In genomic region chr19:16068696-16069259, GRCh38 we compare ENCODE assay signal across 12 cellular contexts. TPM values are rescaled to one million over a fixed set of nuclear protein-coding genes. Genes with fewer than 3 reads are reported as not detected.
DNase-seq lines count a peak whose midpoint lies in the region; ATAC-seq and TF ChIP-seq lines count a peak whose summit lies in the region.
"Had no signal": no experiment of that assay in that cellular context is flagged by ENCODE, and none has a peak within 500 bp of the region (broad histone marks: within the 10 kb centered on the region; RNA-seq: fewer than 3 reads in every experiment).

No MANE protein-coding gene starts in this region.

- WGBS in transverse colon (ENCODE audit: low coverage in 1 of 2), 2 donors = 60 to 72% methylated on average over 1 to 10 of the region's 10 CpGs

- H3K27me3 ChIP-seq in MG63 (no peaks in the 10 kb centered on the region), transverse colon (no peaks in the 10 kb centered on the region)
- H3K27me3 ChIP-seq: body of pancreas had no signal

- peak overlapping the region; percentile 99 to 100 (median 100) for H3K27ac ChIP-seq in transverse colon
- H3K27ac ChIP-seq: body of pancreas had no signal

- H3K27ac Mint-ChIP-seq in WTC11 = no peak overlapping the region
- H3K27ac Mint-ChIP-seq: activated CD4-positive, alpha-beta T cell treated with anti-CD3 and anti-CD28 coated beads, Interleukin-2, amount 10 ng/mL, durations not matched to agents 24 days and 14 days; activated T-helper 1 cell treated with anti-CD3 and anti-CD28 coated beads, Interleukin-12 subunit alpha, Interleukin-12 subunit beta, Interleukin-2, Interleukin-4 antibody, amounts not matched to agents 30 ng/mL and 10 ng/mL and 1 ng/mL, durations not matched to agents 14 hours and 24 hours and 36 hours; T-helper 17 cell had no signal

- H3K9me3 Mint-ChIP-seq in WTC11 = no peaks in the 10 kb centered on the region
- H3K9me3 Mint-ChIP-seq: activated CD4-positive, alpha-beta T cell treated with anti-CD3 and anti-CD28 coated beads, Interleukin-2, amount 10 ng/mL, durations not matched to agents 24 days and 14 days; activated T-helper 1 cell treated with anti-CD3 and anti-CD28 coated beads, Interleukin-12 subunit alpha, Interleukin-12 subunit beta, Interleukin-2, Interleukin-4 antibody, amounts not matched to agents 30 ng/mL and 10 ng/mL and 1 ng/mL, durations not matched to agents 14 hours and 24 hours and 36 hours had no signal

- H3K27me3 Mint-ChIP-seq in WTC11 (ENCODE audit: low read depth) = no peaks in the 10 kb centered on the region
- H3K27me3 Mint-ChIP-seq: activated CD4-positive, alpha-beta T cell treated with anti-CD3 and anti-CD28 coated beads, Interleukin-2, amount 10 ng/mL, durations not matched to agents 24 days and 14 days; T-helper 17 cell had no signal

- H3K9me3 ChIP-seq in MG63 = no peaks in the 10 kb centered on the region
- H3K9me3 ChIP-seq in transverse colon = no peaks in the 10 kb centered on the region
- H3K9me3 ChIP-seq: body of pancreas had no signal

- TF ChIP-seq EP300 in transverse colon (IDR thresholded peaks at IDR 0.05; ENCODE audit: low read depth) = no peak

- no peak for TF ChIP-seq POLR2A in transverse colon (IDR thresholded peaks at IDR 0.05)

- H3K36me3 Mint-ChIP-seq in WTC11 = no peaks in the 10 kb centered on the region

- no peak for TF ChIP-seq CTCF in cardiac fibroblast (IDR thresholded peaks at IDR 0.05; ENCODE audit: low read depth, low read length)
- TF ChIP-seq CTCF in transverse colon (IDR thresholded peaks at IDR 0.05) = no peak
- no peak for TF ChIP-seq CTCF in WTC11 (IDR thresholded peaks at IDR 0.05)

- intact Hi-C loops in transverse colon (cut with DNase I; ENCODE audit: low total_unique reads) = no loop called here

- peaks cover 29 to 63% (median 37%) of the 10 kb centered on the region in 4 donors for H3K4me1 ChIP-seq in transverse colon

- peak overlapping the region; percentile 97 for H3K4me3 ChIP-seq in MG63
- H3K4me3 ChIP-seq in cardiac fibroblast (replicated peaks in 1 of 2; ENCODE audit: low read depth in 2 of 2, low read length in 2 of 2) = peak overlapping the region; percentile 38 to 48
- peak overlapping the region; percentile 25 to 50 (median 36) for H3K4me3 ChIP-seq in transverse colon
- H3K4me3 ChIP-seq: body of pancreas had no signal

- H3K4me3 Mint-ChIP-seq in WTC11 = no peak overlapping the region
- H3K4me3 Mint-ChIP-seq: activated CD4-positive, alpha-beta T cell treated with anti-CD3 and anti-CD28 coated beads, Interleukin-2, amount 10 ng/mL, durations not matched to agents 24 days and 14 days; activated T-helper 1 cell treated with anti-CD3 and anti-CD28 coated beads, Interleukin-12 subunit alpha, Interleukin-12 subunit beta, Interleukin-2, Interleukin-4 antibody, amounts not matched to agents 30 ng/mL and 10 ng/mL and 1 ng/mL, durations not matched to agents 14 hours and 24 hours and 36 hours; T-helper 17 cell had no signal

- peaks cover 19% of the 10 kb centered on the region for H3K4me1 Mint-ChIP-seq in WTC11

- CTCF ChIA-PET in WTC11 (lab: Charles Lee) = no interaction called here

- DNase-seq in MG63 (no peak), cardiac fibroblast (ENCODE audit: low read depth in 2 of 2) (no peak), lung microvascular endothelial cell (ENCODE audit: low read depth in 2 of 2) (peak; percentile 39 to 52), transverse colon (no peak), WTC11 (ENCODE audit: low spot score) (no peak), SIG-M5 treated with dmso at 0.1 percent for 504 hours (lab: John Stamatoyannopoulos, UW; ENCODE audit: unreplicated experiment) (no peak), inferior parietal cortex (ENCODE audit: extremely low spot score) (no peak)
- DNase-seq: activated CD4-positive, alpha-beta T cell treated with anti-CD3 and anti-CD28 coated beads, Interleukin-2, amount 10 ng/mL, durations not matched to agents 24 days and 14 days; body of pancreas; NCI-H1105 treated with DMSO at 0.1 percent for 48 hours; T-helper 17 cell had no signal

- peaks cover 48% of the 10 kb centered on the region for H3K36me3 ChIP-seq in MG63
- H3K36me3 ChIP-seq in transverse colon = no peaks in the 10 kb centered on the region

- POLR2A ChIA-PET in WTC11 (lab: Charles Lee) = no interaction called here

- ATAC-seq in WTC11 = no peak
- ATAC-seq: body of pancreas, T-helper 17 cell had no signal

- in situ Hi-C loops in transverse colon (cut with MboI; ENCODE audit: low pct_ligation_motif_present in 1 of 4, low pct_unique_long_range_greater_than_20kb in 1 of 4, low sequenced_read_pairs in 3 of 4) = no loop called here

TF ChIP-seq in WTC11, 78 proteins besides CTCF, POLR2A, EP300 and RAD21:
- TF ChIP-seq JAZF1 (CRISPR knock-in tag; IDR thresholded peaks at IDR 0.05) (no peak), ZMAT4 (CRISPR knock-in tag; IDR thresholded peaks at IDR 0.05) (no peak), MYBL2 (CRISPR knock-in tag; IDR thresholded peaks at IDR 0.05) (no peak), USF1 (CRISPR knock-in tag; IDR thresholded peaks at IDR 0.05) (no peak), ETV6 (CRISPR knock-in tag; IDR thresholded peaks at IDR 0.05) (no peak), NR2C2 (CRISPR knock-in tag; IDR thresholded peaks at IDR 0.05) (no peak), ZNF512 (CRISPR knock-in tag; IDR thresholded peaks at IDR 0.05; ENCODE audit: borderline replicate concordance) (no peak), JUN (CRISPR knock-in tag; IDR thresholded peaks at IDR 0.05) (no peak), TEAD1 (CRISPR knock-in tag; IDR thresholded peaks at IDR 0.05) (no peak), GTF2I (CRISPR knock-in tag; conservative IDR thresholded peaks at IDR 0.05) (no peak), ZNF671 (CRISPR knock-in tag; IDR thresholded peaks at IDR 0.05) (no peak), ATF2 (CRISPR knock-in tag; IDR thresholded peaks at IDR 0.05; ENCODE audit: borderline replicate concordance, low read depth) (no peak), FOXP4 (CRISPR knock-in tag; IDR thresholded peaks at IDR 0.05) (no peak), GRHL2 (CRISPR knock-in tag; IDR thresholded peaks at IDR 0.05; ENCODE audit: insufficient replicate concordance, severe bottlenecking) (no peak), TEAD4 (CRISPR knock-in tag; IDR thresholded peaks at IDR 0.05) (no peak), ZNF423 (CRISPR knock-in tag; IDR thresholded peaks at IDR 0.05) (no peak)

RNA-seq across cellular contexts. Expression of gene TPM4, which starts 7.5 kb away (rescaled TPM):
- 1,104 and 1,574 TPM in 2 replicates for total RNA-seq in MG63 (2014; rRNA removed; shearing (Covaris generic); ENCODE audit: low replicate concordance)
- total RNA-seq in lung microvascular endothelial cell (301 and 363 TPM in 2 replicates), transverse colon (100 to 1,000 TPM; 228 to 491 (median 288) TPM), WTC11 (2021) (302 to 327 TPM (median 323 TPM) in 3 replicates)

RNA-seq across cellular contexts. Expression of gene RAB8A, which starts 42.9 kb away (rescaled TPM):
- total RNA-seq in MG63 (2014; rRNA removed; shearing (Covaris generic); ENCODE audit: low replicate concordance) = 134 and 149 TPM in 2 replicates
- total RNA-seq in lung microvascular endothelial cell (79.8 and 114 TPM in 2 replicates), transverse colon (100 to 1,000 TPM in 1 of 4 donors, 10 to 100 TPM in 3; 22.3 to 102 (median 67.9) TPM), WTC11 (2021) (68.4 to 81.8 TPM (median 74.0 TPM) in 3 replicates)

Comparison
In these comparisons a context has a peak if more than half of its experiments do, and no peak if none do; other contexts are left out.
1. DNase-seq: peak in lung microvascular endothelial cell (2 of 2); none in MG63 (single experiment), cardiac fibroblast (0 of 2), transverse colon (single experiment), WTC11 (single experiment), SIG-M5 treated with dmso at 0.1 percent for 504 hours (single experiment) and inferior parietal cortex (single experiment).
2. H3K4me3 ChIP-seq: peak in every context shown above with its lines; median percentile 97 in MG63; 43 in cardiac fibroblast; 36 in transverse colon.